In the genomic region with DNA sequence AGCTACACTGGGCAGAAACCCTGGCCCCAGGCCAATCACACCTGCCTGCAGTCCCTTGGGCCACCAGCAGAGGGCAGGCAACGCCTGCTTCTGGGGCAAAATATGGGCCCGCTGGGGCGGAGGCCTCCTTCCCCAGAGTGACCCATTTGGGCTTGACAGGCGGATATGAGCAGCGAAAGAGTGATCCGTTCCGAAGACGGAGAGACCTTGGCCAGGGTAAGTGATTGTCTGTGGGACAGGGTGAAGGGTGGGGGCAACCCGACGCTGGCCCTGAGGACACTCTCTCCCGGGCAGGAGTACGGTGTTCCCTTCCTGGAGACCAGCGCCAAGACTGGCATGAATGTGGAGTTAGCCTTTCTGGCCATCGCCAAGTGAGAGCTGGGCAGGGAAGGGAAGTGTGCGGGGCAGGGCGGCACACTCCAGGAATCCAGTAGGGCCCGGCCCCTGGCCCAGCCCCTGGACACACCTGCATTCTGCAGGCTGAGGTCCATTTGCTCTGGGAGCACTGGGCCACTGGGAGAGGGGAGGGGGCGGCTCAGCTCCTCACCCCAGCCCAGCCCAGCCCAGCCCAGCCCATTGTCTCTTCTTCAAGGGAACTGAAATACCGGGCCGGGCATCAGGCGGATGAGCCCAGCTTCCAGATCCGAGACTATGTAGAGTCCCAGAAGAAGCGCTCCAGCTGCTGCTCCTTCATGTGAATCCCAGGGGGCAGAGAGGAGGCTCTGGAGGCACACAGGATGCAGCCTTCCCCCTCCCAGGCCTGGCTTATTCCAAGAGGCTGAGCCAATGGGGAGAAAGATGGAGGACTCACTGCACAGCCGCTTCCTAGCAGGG, we compare ENCODE assay signal across 8 cellular contexts. TPM values are rescaled to one million over a fixed set of nuclear protein-coding genes. Genes with fewer than 3 reads are reported as not detected.
A peak's percentile ranks its signal among the peaks of the same experiment; 100 is the strongest.
DNase-seq lines count a peak whose midpoint lies in the region; ATAC-seq, FAIRE-seq and TF ChIP-seq lines count a peak whose summit lies in the region.

No MANE protein-coding gene starts in this region.

- FAIRE-seq in HTR-8/SVneo (lab: Jason Lieb, UNC) = peak; percentile 72

- no peaks in the 10 kb centered on the region for H3K27me3 ChIP-seq in CD8-positive, alpha-beta memory T cell (ENCODE audit: insufficient read depth, low read length, poor library complexity, severe bottlenecking)
- H3K27me3 ChIP-seq in neutrophil (no peaks in the 10 kb centered on the region), subcutaneous abdominal adipose tissue (ENCODE audit: control insufficient read depth in 5 of 5, insufficient read depth in 4 of 5, low read length in 5 of 5) (peaks cover 6 to 12% (median 10%) of the 10 kb centered on the region in 5 donors)

- peak; percentile 74 to 88 (median 78) for DNase-seq in CD8-positive, alpha-beta memory T cell
- DNase-seq in HTR-8/SVneo (ENCODE audit: insufficient read length, low spot score) (peak; percentile 81), RKO (ENCODE audit: low spot score) (peak; percentile 63), foreskin melanocyte (peak; percentile 41)
- peak; percentile 96 for DNase-seq in activated effector memory CD4-positive, alpha-beta T cell treated with anti-CD3 and anti-CD28 coated beads, Interleukin-2, amount 50 U/mL, for 16 hours

- CTCF ChIA-PET in CD8-positive, alpha-beta memory T cell (lab: Charles Lee) = interaction anchor here (0.7 to 4.7 kb wide), 20 partner anchors 8 to 125 kb away, joined by 3 to 99 read pairs (median 7); partner anchors contain the start of genes NAT9 and RAB37

- H3K36me3 ChIP-seq in CD8-positive, alpha-beta memory T cell (ENCODE audit: insufficient read depth, low read length) = no peaks in the 10 kb centered on the region
- peaks cover 38% of the 10 kb centered on the region for H3K36me3 ChIP-seq in neutrophil
- no peaks in the 10 kb centered on the region for H3K36me3 ChIP-seq in subcutaneous abdominal adipose tissue (ENCODE audit: control insufficient read depth in 5 of 5, insufficient read depth in 5 of 5, low read length in 5 of 5)

- POLR2A ChIA-PET in CD8-positive, alpha-beta memory T cell (lab: Charles Lee) = interaction anchor here (0.6 to 4.7 kb wide), 6 partner anchors 8 to 75 kb away, joined by 3 to 25 read pairs (median 4); partner anchors contain the start of gene RAB37

- H3K4me3 ChIP-seq in CD8-positive, alpha-beta memory T cell (ENCODE audit: low read length) = no peak overlapping the region
- H3K4me3 ChIP-seq in neutrophil (ENCODE audit: low read depth in 1 of 2, low read length in 1 of 2) (peak overlapping the region; percentile 53 to 89), subcutaneous abdominal adipose tissue (ENCODE audit: low read depth in 1 of 5, low read length in 5 of 5) (peak overlapping the region; percentile 40 to 68 (median 50))

- peak overlapping the region in 4 of 5 donors; percentile 6 to 79 (median 62) for H3K9ac ChIP-seq in subcutaneous abdominal adipose tissue (ENCODE audit: low read length in 5 of 5)

- peaks cover 0 to 2% (median 0%) of the 10 kb centered on the region in 5 donors for H3K9me3 Mint-ChIP-seq in CD8-positive, alpha-beta memory T cell

- no peak overlapping the region for H3K27ac ChIP-seq in CD8-positive, alpha-beta memory T cell (ENCODE audit: low read depth, low read length)
- H3K27ac ChIP-seq in neutrophil = peak overlapping the region; percentile 98
- no peak overlapping the region for H3K27ac ChIP-seq in subcutaneous abdominal adipose tissue (ENCODE audit: low read depth, low read length)

- peaks cover 5 to 20% (median 5%) of the 10 kb centered on the region in 3 donors for H3K36me3 Mint-ChIP-seq in CD8-positive, alpha-beta memory T cell

- H3K4me1 Mint-ChIP-seq in CD8-positive, alpha-beta memory T cell = peaks cover 65 to 74% (median 72%) of the 10 kb centered on the region in 3 donors

- peak overlapping the region; percentile 48 to 87 (median 75) for H3K4me3 Mint-ChIP-seq in CD8-positive, alpha-beta memory T cell

- peaks cover 79% of the 10 kb centered on the region for H3K4me1 ChIP-seq in CD8-positive, alpha-beta memory T cell (ENCODE audit: insufficient read depth, low read length)
- H3K4me1 ChIP-seq in neutrophil (ENCODE audit: control insufficient read depth in 1 of 2, insufficient read depth in 1 of 2, low read depth in 1 of 2, low read length in 1 of 2) = peaks cover 81 to 85% of the 10 kb centered on the region in 2 experiments
- peaks cover 3 to 61% (median 54%) of the 10 kb centered on the region in 5 donors for H3K4me1 ChIP-seq in subcutaneous abdominal adipose tissue (ENCODE audit: control insufficient read depth in 5 of 5, insufficient read depth in 5 of 5, low read length in 5 of 5)

- no peak for ATAC-seq in GM19397 (IDR thresholded peaks at IDR 0.05; ENCODE audit: unreplicated experiment)

- peak overlapping the region; percentile 73 to 95 (median 86) for H3K27ac Mint-ChIP-seq in CD8-positive, alpha-beta memory T cell

- H3K27me3 Mint-ChIP-seq in CD8-positive, alpha-beta memory T cell = no peaks in the 10 kb centered on the region

- peak; percentile 99 for TF ChIP-seq CTCF in neutrophil (IDR thresholded peaks at IDR 0.05)

- H3K9me3 ChIP-seq in CD8-positive, alpha-beta memory T cell (ENCODE audit: low read length) = no peaks in the 10 kb centered on the region
- no peaks in the 10 kb centered on the region for H3K9me3 ChIP-seq in neutrophil
- H3K9me3 ChIP-seq in subcutaneous abdominal adipose tissue (ENCODE audit: control insufficient read depth in 5 of 5, low read length in 5 of 5) = no peaks in the 10 kb centered on the region

RNA-seq across cellular contexts. Expression of gene NHERF1, which starts 3.5 kb away (rescaled TPM):
- total RNA-seq in CD8-positive, alpha-beta memory T cell = 100 to 1,000 TPM; 131 to 133 TPM
- polyA plus RNA-seq in CD8-positive, alpha-beta memory T cell = 674 TPM

RNA-seq across cellular contexts. Expression of gene RAB37, which starts 7.9 kb away (rescaled TPM):
- total RNA-seq in CD8-positive, alpha-beta memory T cell = 1 to 10 TPM; 5.8 to 6.0 TPM
- 125 TPM for polyA plus RNA-seq in CD8-positive, alpha-beta memory T cell

RNA-seq across cellular contexts. Expression of gene NAT9, which starts 31.2 kb away (rescaled TPM):
- 10 to 100 TPM; 42.7 to 44.5 TPM for total RNA-seq in CD8-positive, alpha-beta memory T cell
- 17.1 TPM for polyA plus RNA-seq in CD8-positive, alpha-beta memory T cell

RNA-seq across cellular contexts. Expression of gene CD300LF, which starts 32.2 kb away (rescaled TPM):
- not detected for total RNA-seq in CD8-positive, alpha-beta memory T cell
- polyA plus RNA-seq in CD8-positive, alpha-beta memory T cell = not detected

Comparison
In these comparisons a context has a peak if more than half of its experiments do, and no peak if none do; other contexts are left out.
1. DNase-seq: peak in every context shown above with its lines; median percentile 96 in activated effector memory CD4-positive, alpha-beta T cell treated with anti-CD3 and anti-CD28 coated beads, Interleukin-2, amount 50 U/mL, for 16 hours; 81 in HTR-8/SVneo; 78 in CD8-positive, alpha-beta memory T cell; 63 in RKO; 41 in foreskin melanocyte.